1 cellular context compared by ENCODE assay signal in the genomic region with DNA sequence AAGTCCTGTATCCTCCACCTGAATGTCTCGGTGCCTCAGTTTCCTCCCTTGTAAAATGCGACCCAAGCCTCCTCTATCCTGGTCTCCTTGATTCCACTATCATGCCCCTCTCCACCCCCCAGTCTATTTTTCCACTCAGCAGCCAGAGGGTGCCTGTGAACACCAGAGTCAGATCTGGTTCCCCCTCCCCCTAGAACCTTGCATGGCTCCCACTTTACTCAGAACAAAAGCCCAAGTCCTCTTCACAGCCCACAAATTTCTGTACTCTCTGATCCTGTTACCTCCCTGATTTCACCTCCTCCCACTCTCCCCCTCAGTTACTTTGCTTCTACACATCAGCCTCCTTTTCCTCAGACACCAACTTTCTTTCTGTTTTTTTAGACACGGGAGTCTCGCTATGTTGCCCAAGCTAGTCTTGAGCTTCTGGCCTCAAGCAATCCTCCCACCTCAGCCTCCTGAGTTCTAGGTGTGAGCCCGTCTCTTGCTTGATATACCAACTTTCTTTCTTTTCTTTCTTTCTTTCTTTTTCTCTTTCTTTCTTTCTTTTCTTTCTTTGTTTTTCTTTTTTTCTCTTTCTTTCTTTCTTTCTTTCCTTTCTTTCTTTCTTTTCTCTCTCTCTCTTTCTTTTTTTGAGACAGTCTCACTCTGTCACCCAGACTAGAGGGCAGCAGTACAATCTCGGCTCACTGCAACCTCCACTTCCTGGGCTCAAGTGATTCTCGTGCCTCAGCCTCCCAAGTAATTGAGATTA.
TF ChIP-seq lines count a peak whose summit lies in the region.

No MANE protein-coding gene starts in this region.

TF ChIP-seq in A549, 52 proteins besides CTCF, POLR2A, EP300 and RAD21 (continued from another document):
- TF ChIP-seq, protein P1, sequence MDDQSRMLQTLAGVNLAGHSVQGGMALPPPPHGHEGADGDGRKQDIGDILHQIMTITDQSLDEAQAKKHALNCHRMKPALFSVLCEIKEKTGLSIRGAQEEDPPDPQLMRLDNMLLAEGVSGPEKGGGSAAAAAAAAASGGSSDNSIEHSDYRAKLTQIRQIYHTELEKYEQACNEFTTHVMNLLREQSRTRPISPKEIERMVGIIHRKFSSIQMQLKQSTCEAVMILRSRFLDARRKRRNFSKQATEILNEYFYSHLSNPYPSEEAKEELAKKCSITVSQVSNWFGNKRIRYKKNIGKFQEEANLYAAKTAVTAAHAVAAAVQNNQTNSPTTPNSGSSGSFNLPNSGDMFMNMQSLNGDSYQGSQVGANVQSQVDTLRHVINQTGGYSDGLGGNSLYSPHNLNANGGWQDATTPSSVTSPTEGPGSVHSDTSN (IDR thresholded peaks at IDR 0.05) = no peak
TF ChIP-seq in A549: peak in this region for 1.
